In the genomic region with DNA sequence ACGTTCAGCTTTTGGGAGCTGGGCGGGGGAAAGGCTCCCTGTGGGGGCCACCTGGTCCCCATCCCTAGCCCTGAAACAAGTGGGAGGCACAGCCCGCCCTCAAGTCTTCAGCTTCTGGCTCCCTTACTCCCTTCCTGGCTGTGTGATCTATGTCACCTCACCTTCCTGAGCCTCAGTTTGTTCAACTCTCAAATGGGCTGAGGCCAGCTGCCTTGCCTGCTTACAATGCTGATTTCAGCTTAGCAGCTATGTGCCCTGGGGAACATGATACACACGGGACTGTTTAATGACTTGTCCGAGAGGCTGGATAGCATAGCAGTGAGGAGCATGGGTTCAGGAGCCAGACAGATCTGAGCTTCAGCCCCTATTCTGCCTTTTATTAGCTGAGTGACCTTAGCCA, we compare ENCODE assay signal across 21 cellular contexts. TPM values are rescaled to one million over a fixed set of nuclear protein-coding genes. Genes with fewer than 3 reads are reported as not detected.
"Had no signal": no experiment of that assay in that cellular context is flagged by ENCODE, and none has a peak within 500 bp of the region (broad histone marks: within the 10 kb centered on the region; RNA-seq: fewer than 3 reads in every experiment).

No MANE protein-coding gene starts in this region.

- H3K4me3 ChIP-seq: SJSA1, SK-N-MC had no signal

- H3K27me3 ChIP-seq: SJSA1 had no signal

- DNase-seq: Karpas-422, KG1, MM.1S, NCI-H1092 treated with DMSO at 0.1 percent for 48 hours, NCI-H1436, NCI-H187, NCI-H2029, NCI-H2081 treated with DMSO at 0.1 percent for 48 hours, NCI-H2171, NCI-H226, NCI-H446, NCI-H510A, NCI-H524 treated with DMSO at 0.1 percent for 48 hours, NCI-H69, NCI-H774, Right ventricle myocardium superior, RPMI8226, SIG-M5 had no signal

- H3K4me1 ChIP-seq: SJSA1 had no signal

- H3K27ac ChIP-seq: SJSA1, SK-N-MC had no signal

- FAIRE-seq: RCC 7860 had no signal

- H3K36me3 ChIP-seq: SJSA1 had no signal

- H3K9me3 ChIP-seq: SJSA1 had no signal

RNA-seq across cellular contexts. Expression of gene GRHL3, which starts 19.3 kb away (rescaled TPM):
- total RNA-seq: Right ventricle myocardium superior, SJSA1 had no signal
